ENCODE assay signal across 8 cellular contexts in the genomic region with DNA sequence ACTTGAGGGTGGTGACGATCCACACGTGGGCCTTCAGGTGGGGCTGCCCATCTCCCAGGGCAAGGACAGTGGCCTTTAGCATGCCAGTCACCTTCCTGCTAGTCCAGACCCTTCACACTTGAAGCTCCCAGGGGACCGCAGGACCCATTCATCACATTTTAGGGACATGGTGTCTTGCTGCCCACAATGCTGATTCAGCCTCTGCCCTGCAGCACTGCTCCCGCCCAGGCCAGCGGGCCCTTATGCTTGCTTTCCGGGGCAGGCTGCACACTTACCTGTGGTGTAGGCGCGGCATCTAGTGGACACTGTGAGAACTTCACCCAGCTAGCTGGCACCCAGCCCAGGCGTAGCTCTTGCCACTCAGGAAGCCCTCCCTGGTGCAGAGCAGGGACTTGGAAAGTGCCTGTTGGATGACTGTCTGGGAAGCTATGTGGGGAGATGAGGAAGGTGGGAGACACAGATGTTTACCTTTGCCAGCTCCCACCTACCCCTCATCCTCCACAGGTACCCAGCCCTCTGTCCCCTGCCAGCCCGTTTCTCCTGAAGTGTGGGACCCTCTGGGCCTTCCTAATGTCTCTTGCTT. TPM values are rescaled to one million over a fixed set of nuclear protein-coding genes. Genes with fewer than 3 reads are reported as not detected.
DNase-seq lines count a peak whose midpoint lies in the region; ATAC-seq and TF ChIP-seq lines count a peak whose summit lies in the region.

No MANE protein-coding gene starts in this region.

- peak; percentile 97 for TF ChIP-seq CTCF in upper lobe of right lung (IDR thresholded peaks at IDR 0.05)

- H3K4me3 ChIP-seq in upper lobe of right lung = no peak overlapping the region

- no peaks in the 10 kb centered on the region for H3K27me3 ChIP-seq in upper lobe of right lung

- no peaks in the 10 kb centered on the region for H3K9me3 ChIP-seq in upper lobe of right lung

- no peak overlapping the region for H3K27ac ChIP-seq in upper lobe of right lung

- ATAC-seq in Right ventricle myocardium inferior = peak; percentile 93
- peak; percentile 96 for ATAC-seq in upper lobe of right lung

- peaks cover 4% of the 10 kb centered on the region for H3K4me1 ChIP-seq in upper lobe of right lung

- intact Hi-C loops in Right ventricle myocardium inferior (cut with DNase I) (loop anchor here (1.0 to 5.0 kb wide), 3 partner anchors 130 to 414 kb away; no protein-coding TSS in a partner anchor), posterior cingulate gyrus (cut with DNase I) (loop anchor here (1.0 to 10.0 kb wide), 4 partner anchors 134 to 716 kb away; no protein-coding TSS in a partner anchor), upper lobe of right lung (cut with DNase I) (loop anchor here (5.0 kb wide), 1 partner anchor 129 kb away; no protein-coding TSS in a partner anchor)

- peak; percentile 23 for DNase-seq in DMS79 (lab: John Stamatoyannopoulos, UW)
- DNase-seq in H4 (ENCODE audit: low spot score) = peak; percentile 84
- peak; percentile 39 for DNase-seq in NCI-H1048 (lab: John Stamatoyannopoulos, UW)
- DNase-seq in SKM-1 treated with dmso at 0.1 percent for 144 hours (lab: John Stamatoyannopoulos, UW; ENCODE audit: unreplicated experiment) = peak; percentile 66
- peak; percentile 80 for DNase-seq in activated naive CD4-positive, alpha-beta T cell treated with anti-CD3 and anti-CD28 coated beads, Interleukin-2, amount 50 U/mL, for 16 hours
- peak; percentile 94 for DNase-seq in Right ventricle myocardium inferior (ENCODE audit: missing footprints)
- DNase-seq in posterior cingulate gyrus = peak; percentile 65 to 98 (median 87)
- DNase-seq in upper lobe of right lung = peak; percentile 91

- no peaks in the 10 kb centered on the region for H3K36me3 ChIP-seq in upper lobe of right lung

RNA-seq across cellular contexts. Expression of a gene that starts 26.3 kb away (rescaled TPM):
- total RNA-seq in H4 (2014; rRNA removed; shearing (Covaris generic)) = 12.0 and 12.7 TPM in 2 replicates
- total RNA-seq in Right ventricle myocardium inferior (28.6 TPM), upper lobe of right lung (52.5 TPM)

Comparison
In these comparisons a context has a peak if more than half of its experiments do, and no peak if none do; other contexts are left out.
1. DNase-seq: peak in every context shown above with its lines; median percentile 94 in Right ventricle myocardium inferior; 91 in upper lobe of right lung; 87 in posterior cingulate gyrus; 84 in H4; 80 in activated naive CD4-positive, alpha-beta T cell treated with anti-CD3 and anti-CD28 coated beads, Interleukin-2, amount 50 U/mL, for 16 hours; 66 in SKM-1 treated with dmso at 0.1 percent for 144 hours; 39 in NCI-H1048; 23 in DMS79.